In genomic region chr3:153052096-153052460, GRCh38 we compare ENCODE assay signal across 8 cellular contexts.
DNase-seq lines count a peak whose midpoint lies in the region; ATAC-seq and FAIRE-seq lines count a peak whose summit lies in the region.

No MANE protein-coding gene starts in this region.

- no peaks in the 10 kb centered on the region for H3K79me2 ChIP-seq in GM23248 (ENCODE audit: insufficient read depth)

- H3F3A ChIP-seq in GM23248 (ENCODE audit: insufficient read depth) = peaks cover 25% of the 10 kb centered on the region

- no peak for ATAC-seq in HG02642 (IDR thresholded peaks at IDR 0.05; ENCODE audit: poor library complexity, unreplicated experiment)
- no peak for ATAC-seq in GM21367 (IDR thresholded peaks at IDR 0.05; ENCODE audit: unreplicated experiment)
- no peak for ATAC-seq in activated CD8-positive, alpha-beta memory T cell treated with anti-CD3 and anti-CD28 coated beads, Interleukin-2, amount 10 ng/mL, durations not matched to agents 7 days and 5 days

- peaks cover 21% of the 10 kb centered on the region for H3K4me1 ChIP-seq in GM23248 (ENCODE audit: insufficient read depth)

- H3K4me1 Mint-ChIP-seq in activated CD8-positive, alpha-beta memory T cell treated with anti-CD3 and anti-CD28 coated beads, Interleukin-2, amount 10 ng/mL, durations not matched to agents 7 days and 5 days = no peaks in the 10 kb centered on the region

- H2AFZ ChIP-seq in GM23248 = peak overlapping the region; percentile 79

- H3K27ac ChIP-seq in GM23248 = peak overlapping the region; percentile 81

- peak; percentile 95 for DNase-seq in GM23248
- peak; percentile 97 for DNase-seq in RCC 7860 (ENCODE audit: low spot score)
- DNase-seq in fibroblast of gingiva (ENCODE audit: low read depth) = peak; percentile 54
- peak; percentile 87 for DNase-seq in skeletal muscle cell (ENCODE audit: low read depth)
- DNase-seq in stimulated activated CD4-positive, alpha-beta T cell treated with anti-CD3 and anti-CD28 coated beads, Interleukin-4, amount 100 ng/mL, for 1 hour = no peak
- DNase-seq in activated CD8-positive, alpha-beta memory T cell treated with anti-CD3 and anti-CD28 coated beads, Interleukin-2, amount 10 ng/mL, durations not matched to agents 7 days and 5 days = no peak

- H3K9me2 ChIP-seq in GM23248 (ENCODE audit: insufficient read depth) = no peaks in the 10 kb centered on the region

- no peaks in the 10 kb centered on the region for H3K36me3 Mint-ChIP-seq in activated CD8-positive, alpha-beta memory T cell treated with anti-CD3 and anti-CD28 coated beads, Interleukin-2, amount 10 ng/mL, durations not matched to agents 7 days and 5 days

- no peaks in the 10 kb centered on the region for H3K27me3 Mint-ChIP-seq in activated CD8-positive, alpha-beta memory T cell treated with anti-CD3 and anti-CD28 coated beads, Interleukin-2, amount 10 ng/mL, durations not matched to agents 7 days and 5 days

- 2 to 5% methylated on average over 4 of the region's 4 CpGs for WGBS in GM23248 (ENCODE audit: low coverage in 1 of 2, low lambda C conversion rate in 2 of 2, missing lambda C conversion rate in 2 of 2), 2 experiments

- in situ Hi-C loops in GM23248 (cut with MboI) = loop anchor here (10.0 kb wide), 1 partner anchor 93 kb away; no protein-coding TSS in a partner anchor

- no peaks in the 10 kb centered on the region for H3K9me3 Mint-ChIP-seq in activated CD8-positive, alpha-beta memory T cell treated with anti-CD3 and anti-CD28 coated beads, Interleukin-2, amount 10 ng/mL, durations not matched to agents 7 days and 5 days (ENCODE audit: low read depth)

- no peaks in the 10 kb centered on the region for H3K36me3 ChIP-seq in GM23248 (ENCODE audit: low read depth)

- H3K9me3 ChIP-seq in GM23248 (ENCODE audit: low read depth) = no peaks in the 10 kb centered on the region

- peak overlapping the region; percentile 36; the same call in 1 of the 2 replicates for H3K4me3 ChIP-seq in GM23248
- H3K4me3 ChIP-seq in skeletal muscle cell (ENCODE audit: low read depth, low read length) = no peak overlapping the region

- H3K9ac ChIP-seq in GM23248 = peak overlapping the region; percentile 44

- H4K20me1 ChIP-seq in GM23248 (ENCODE audit: insufficient read depth) = no peaks in the 10 kb centered on the region

- CTCF ChIA-PET in activated CD8-positive, alpha-beta memory T cell treated with anti-CD3 and anti-CD28 coated beads, Interleukin-2, amount 10 ng/mL, durations not matched to agents 7 days and 5 days (lab: Charles Lee) = interaction anchor here (1.5 to 2.6 kb wide), 2 partner anchors 9 to 11 kb away, joined by 4 to 12 read pairs; no protein-coding TSS in a partner anchor

- peak; percentile 92 for FAIRE-seq in RCC 7860 (lab: Jason Lieb, UNC)

- no peaks in the 10 kb centered on the region for H3K27me3 ChIP-seq in GM23248 (replicated peaks; ENCODE audit: insufficient read depth)

- H3K4me2 ChIP-seq in GM23248 (ENCODE audit: unreplicated experiment) = peak overlapping the region; percentile 60

- no peak overlapping the region for H3K4me3 Mint-ChIP-seq in activated CD8-positive, alpha-beta memory T cell treated with anti-CD3 and anti-CD28 coated beads, Interleukin-2, amount 10 ng/mL, durations not matched to agents 7 days and 5 days

- H3K27ac Mint-ChIP-seq in activated CD8-positive, alpha-beta memory T cell treated with anti-CD3 and anti-CD28 coated beads, Interleukin-2, amount 10 ng/mL, durations not matched to agents 7 days and 5 days = no peak overlapping the region

Comparison
In these comparisons a context has a peak if more than half of its experiments do, and no peak if none do; other contexts are left out.
1. DNase-seq: peak in GM23248 (single experiment), RCC 7860 (single experiment), fibroblast of gingiva (single experiment) and skeletal muscle cell (single experiment); none in stimulated activated CD4-positive, alpha-beta T cell treated with anti-CD3 and anti-CD28 coated beads, Interleukin-4, amount 100 ng/mL, for 1 hour (single experiment) and activated CD8-positive, alpha-beta memory T cell treated with anti-CD3 and anti-CD28 coated beads, Interleukin-2, amount 10 ng/mL, durations not matched to agents 7 days and 5 days (single experiment).